Comparison of ENCODE assay signal across 16 cellular contexts in genomic region chr15:55248895-55249294, GRCh38. TPM values are rescaled to one million over a fixed set of nuclear protein-coding genes. Genes with fewer than 3 reads are reported as not detected.
DNase-seq lines count a peak whose midpoint lies in the region; ATAC-seq and TF ChIP-seq lines count a peak whose summit lies in the region.
"Had no signal": no experiment of that assay in that cellular context is flagged by ENCODE, and none has a peak within 500 bp of the region (broad histone marks: within the 10 kb centered on the region; RNA-seq: fewer than 3 reads in every experiment).

No MANE protein-coding gene starts in this region.

- no peak for TF ChIP-seq CTCF in PC-3 (conservative IDR thresholded peaks at IDR 0.05; ENCODE audit: low read depth, low read length)
- no peak for TF ChIP-seq CTCF in neutrophil (IDR thresholded peaks at IDR 0.05)
- no peak for TF ChIP-seq CTCF in neural progenitor cell (IDR thresholded peaks at IDR 0.05)

- H3K36me3 Mint-ChIP-seq in CD8-positive, alpha-beta memory T cell: peaks cover 3 to 33% (median 10%) of the 10 kb centered on the region in 3 donors
- H3K36me3 Mint-ChIP-seq in neural progenitor cell: no peaks in the 10 kb centered on the region
- peaks cover 39% of the 10 kb centered on the region for H3K36me3 Mint-ChIP-seq in T-helper 2 cell treated with Interferon-gamma antibody and Interleukin-4, amounts not matched to agents 5 μg/mL and 100 μg/mL, for 36 hours (ENCODE audit: low read depth)

- H3K27me3 ChIP-seq in CD8-positive, alpha-beta memory T cell (ENCODE audit: insufficient read depth, low read length, poor library complexity, severe bottlenecking): no peaks in the 10 kb centered on the region
- H3K27me3 ChIP-seq in PC-3 (ENCODE audit: low read length): no peaks in the 10 kb centered on the region
- no peaks in the 10 kb centered on the region for H3K27me3 ChIP-seq in neutrophil
- H3K27me3 ChIP-seq in neural progenitor cell: no peaks in the 10 kb centered on the region

- no peaks in the 10 kb centered on the region for H3K9me2 ChIP-seq in PC-3 (replicated peaks; ENCODE audit: low read length)
- H3K9me2 ChIP-seq: SK-N-SH had no signal

- no peak overlapping the region for H3K4me3 Mint-ChIP-seq in CD8-positive, alpha-beta memory T cell
- H3K4me3 Mint-ChIP-seq in neural progenitor cell: no peak overlapping the region
- no peak overlapping the region for H3K4me3 Mint-ChIP-seq in T-helper 2 cell treated with Interferon-gamma antibody and Interleukin-4, amounts not matched to agents 5 μg/mL and 100 μg/mL, for 36 hours

- no TSS peak for BruUV-seq in PC-3 (replicated peaks; lab: Mats Ljungman, UMichigan)

- no peak overlapping the region for H3K4me2 ChIP-seq in PC-3 (ENCODE audit: low read length)
- H3K4me2 ChIP-seq in neural progenitor cell: no peak overlapping the region
- H3K4me2 ChIP-seq: SK-N-SH had no signal

- intact Hi-C loops in PC-3 (cut with micrococcal nuclease): loop anchor here (2.0 kb wide), 1 partner anchor 42 kb away; no protein-coding TSS in a partner anchor

- POLR2A ChIA-PET in CD8-positive, alpha-beta memory T cell (lab: Charles Lee): interaction anchor here (0.7 to 2.3 kb wide), 2 partner anchors 18 to 42 kb away, joined by 3 to 5 read pairs; no protein-coding TSS in a partner anchor
- POLR2A ChIA-PET in PC-3 (lab: Charles Lee; ENCODE audit: unreplicated experiment): no interaction called here

- DNase-seq in NCI-H510A treated with DMSO at 0.1 percent for 48 hours (lab: John Stamatoyannopoulos, UW) (peak; percentile 2), NCI-H510A (lab: John Stamatoyannopoulos, UW) (no peak), PC-3 (no peak), neural progenitor cell (ENCODE audit: low spot score) (no peak), cerebellum (ENCODE audit: low spot score) (no peak)
- no peak for DNase-seq in CD8-positive, alpha-beta memory T cell
- no peak for DNase-seq in T-helper 2 cell treated with Interferon-gamma antibody and Interleukin-4, amounts not matched to agents 5 μg/mL and 100 μg/mL, for 36 hours (ENCODE audit: low spot score)
- DNase-seq: Calu3, GF-D8, GM23248, Kasumi-1, NCI-H187 treated with DMSO at 0.1 percent for 48 hours, NCI-H2171, NCI-H524, SK-N-SH had no signal

- no peaks in the 10 kb centered on the region for H3K36me3 ChIP-seq in CD8-positive, alpha-beta memory T cell (ENCODE audit: insufficient read depth, low read length)
- H3K36me3 ChIP-seq in PC-3 (ENCODE audit: low read depth, low read length) (no peaks in the 10 kb centered on the region), neutrophil (no peaks in the 10 kb centered on the region), neural progenitor cell (no peaks in the 10 kb centered on the region)

- H4K20me1 ChIP-seq in PC-3 (ENCODE audit: low read length) (no peaks in the 10 kb centered on the region), neural progenitor cell (ENCODE audit: low read depth) (no peaks in the 10 kb centered on the region)

- peaks cover 78 to 94% (median 94%) of the 10 kb centered on the region in 3 donors for H3K4me1 Mint-ChIP-seq in CD8-positive, alpha-beta memory T cell
- no peaks in the 10 kb centered on the region for H3K4me1 Mint-ChIP-seq in neural progenitor cell
- peaks cover 62% of the 10 kb centered on the region for H3K4me1 Mint-ChIP-seq in T-helper 2 cell treated with Interferon-gamma antibody and Interleukin-4, amounts not matched to agents 5 μg/mL and 100 μg/mL, for 36 hours (ENCODE audit: low read depth)

- no peak overlapping the region for H3K4me3 ChIP-seq in CD8-positive, alpha-beta memory T cell (ENCODE audit: low read length)
- H3K4me3 ChIP-seq in PC-3 (ENCODE audit: low read length) (no peak overlapping the region), neutrophil (ENCODE audit: low read depth in 1 of 2, low read length in 1 of 2) (peak overlapping the region in 1 of 2 experiments; percentile 33), neural progenitor cell (no peak overlapping the region)
- H3K4me3 ChIP-seq: GM23248 had no signal

- no peaks in the 10 kb centered on the region for H3F3A ChIP-seq in PC-3 (ENCODE audit: low read length, unreplicated experiment)
- no peaks in the 10 kb centered on the region for H3F3A ChIP-seq in neural progenitor cell (ENCODE audit: low read depth)

- ATAC-seq in PC-3: peak; percentile 65; the same call in 1 of the 2 replicates

- peaks cover 48% of the 10 kb centered on the region for H3K4me1 ChIP-seq in CD8-positive, alpha-beta memory T cell (ENCODE audit: insufficient read depth, low read length)
- peaks cover 15% of the 10 kb centered on the region for H3K4me1 ChIP-seq in PC-3 (ENCODE audit: insufficient read depth, low read length)
- H3K4me1 ChIP-seq in neutrophil (ENCODE audit: control insufficient read depth in 1 of 2, insufficient read depth in 1 of 2, low read depth in 1 of 2, low read length in 1 of 2): peaks cover 98 to 100% of the 10 kb centered on the region in 2 experiments
- no peaks in the 10 kb centered on the region for H3K4me1 ChIP-seq in neural progenitor cell

- CTCF ChIA-PET in CD8-positive, alpha-beta memory T cell (lab: Charles Lee): interaction anchor here (0.9 kb wide), 1 partner anchor 19 kb away, joined by 3 read pairs; no protein-coding TSS in a partner anchor
- CTCF ChIA-PET in PC-3 (lab: Charles Lee): no interaction called here

- no peak overlapping the region for H3K9ac ChIP-seq in PC-3 (ENCODE audit: low read length)
- no peak overlapping the region for H3K9ac ChIP-seq in neural progenitor cell
- H3K9ac ChIP-seq: GM23248, SK-N-SH had no signal

- no peaks in the 10 kb centered on the region for H3K9me3 ChIP-seq in CD8-positive, alpha-beta memory T cell (ENCODE audit: low read length)
- no peaks in the 10 kb centered on the region for H3K9me3 ChIP-seq in PC-3 (ENCODE audit: low read length)
- no peaks in the 10 kb centered on the region for H3K9me3 ChIP-seq in neutrophil
- no peaks in the 10 kb centered on the region for H3K9me3 ChIP-seq in neural progenitor cell (ENCODE audit: low read depth)
- H3K9me3 ChIP-seq: SK-N-SH had no signal

- H2AFZ ChIP-seq in PC-3 (ENCODE audit: low read length) (no peak overlapping the region), neural progenitor cell (replicated peaks) (no peak overlapping the region)
- H2AFZ ChIP-seq: GM23248 had no signal

- H3K9me3 Mint-ChIP-seq in CD8-positive, alpha-beta memory T cell: no peaks in the 10 kb centered on the region
- no peaks in the 10 kb centered on the region for H3K9me3 Mint-ChIP-seq in neural progenitor cell
- H3K9me3 Mint-ChIP-seq in T-helper 2 cell treated with Interferon-gamma antibody and Interleukin-4, amounts not matched to agents 5 μg/mL and 100 μg/mL, for 36 hours: no peaks in the 10 kb centered on the region

- no peak overlapping the region for H3K27ac ChIP-seq in CD8-positive, alpha-beta memory T cell (ENCODE audit: low read depth, low read length)
- H3K27ac ChIP-seq in PC-3 (ENCODE audit: low read length) (no peak overlapping the region), neutrophil (peak overlapping the region; percentile 88), neural progenitor cell (no peak overlapping the region)
- H3K27ac ChIP-seq: GM23248 had no signal

- H3K79me2 ChIP-seq in PC-3 (ENCODE audit: low read length) (no peaks in the 10 kb centered on the region), neural progenitor cell (ENCODE audit: low read depth) (no peaks in the 10 kb centered on the region)

- peak overlapping the region in 7 of 8 donors; percentile 18 to 92 (median 38) for H3K27ac Mint-ChIP-seq in CD8-positive, alpha-beta memory T cell
- H3K27ac Mint-ChIP-seq in neural progenitor cell: no peak overlapping the region
- no peak overlapping the region for H3K27ac Mint-ChIP-seq in T-helper 2 cell treated with Interferon-gamma antibody and Interleukin-4, amounts not matched to agents 5 μg/mL and 100 μg/mL, for 36 hours

- no peaks in the 10 kb centered on the region for H3K27me3 Mint-ChIP-seq in CD8-positive, alpha-beta memory T cell
- H3K27me3 Mint-ChIP-seq in neural progenitor cell (ENCODE audit: insufficient read depth, low read depth): no peaks in the 10 kb centered on the region
- no peaks in the 10 kb centered on the region for H3K27me3 Mint-ChIP-seq in T-helper 2 cell treated with Interferon-gamma antibody and Interleukin-4, amounts not matched to agents 5 μg/mL and 100 μg/mL, for 36 hours (ENCODE audit: low read depth)

RNA-seq across cellular contexts. Expression of gene RAB27A, which starts 40.7 kb away (rescaled TPM):
- total RNA-seq in CD8-positive, alpha-beta memory T cell: 100 to 1,000 TPM; 187 to 195 TPM
- 132 TPM for polyA plus RNA-seq in CD8-positive, alpha-beta memory T cell
- total RNA-seq in PC-3 (2014; rRNA removed) (6.3 and 9.4 TPM in 2 replicates), neural progenitor cell (ENCODE audit: low replicate concordance) (2.3 and 3.6 TPM in 2 replicates), cerebellum (7.1 TPM)

RNA-seq across cellular contexts. Expression of gene RSL24D1, which starts 52.2 kb away (rescaled TPM):
- 100 to 1,000 TPM; 145 to 154 TPM for total RNA-seq in CD8-positive, alpha-beta memory T cell
- 84.9 TPM for polyA plus RNA-seq in CD8-positive, alpha-beta memory T cell
- total RNA-seq in PC-3 (2014; rRNA removed) (37.0 and 43.5 TPM in 2 replicates), neural progenitor cell (ENCODE audit: low replicate concordance) (113 and 192 TPM in 2 replicates), cerebellum (54.8 TPM)

Comparison
In these comparisons a context has a peak if more than half of its experiments do, and no peak if none do; other contexts are left out.
1. H3K27ac Mint-ChIP-seq: peak in CD8-positive, alpha-beta memory T cell (7 of 8); none in neural progenitor cell (single experiment) and T-helper 2 cell treated with Interferon-gamma antibody and Interleukin-4, amounts not matched to agents 5 μg/mL and 100 μg/mL, for 36 hours (single experiment).
2. RNA of gene RAB27A, which starts 40.7 kb away (total RNA-seq): 187 to 195 TPM in CD8-positive, alpha-beta memory T cell; 7.1 TPM in cerebellum (single experiment), 6.3 to 9.4 TPM in PC-3 and 2.3 to 3.6 TPM in neural progenitor cell; every median in the first group is over 10 times any median in the second.